In genomic region chr11:45917286-45917622, GRCh38 we compare ENCODE assay signal across 8 cellular contexts. TPM values are rescaled to one million over a fixed set of nuclear protein-coding genes. Genes with fewer than 3 reads are reported as not detected.
A peak's percentile ranks its signal among the peaks of the same experiment; 100 is the strongest.
DNase-seq lines count a peak whose midpoint lies in the region; ATAC-seq and TF ChIP-seq lines count a peak whose summit lies in the region.

No MANE protein-coding gene starts in this region.

- ATAC-seq in GM19023 (IDR thresholded peaks at IDR 0.05; ENCODE audit: unreplicated experiment) (peak; percentile 1), GM18868 (IDR thresholded peaks at IDR 0.05; ENCODE audit: unreplicated experiment) (no peak)

- peaks cover 13% of the 10 kb centered on the region for H4K20me1 ChIP-seq in osteoblast (ENCODE audit: insufficient read depth, low read length)

- TF ChIP-seq CTCF in NB4 (IDR thresholded peaks at IDR 0.05; ENCODE audit: low read depth, low read length), result no peak
- TF ChIP-seq CTCF in endodermal cell (conservative IDR thresholded peaks at IDR 0.05), result no peak
- no peak for TF ChIP-seq CTCF in osteoblast (IDR thresholded peaks at IDR 0.05; ENCODE audit: extremely low read depth, low read depth, low read length)

- H3K4me1 ChIP-seq in endodermal cell (ENCODE audit: control insufficient read depth, insufficient read depth, low read length), result peaks cover 2% of the 10 kb centered on the region
- H3K4me1 ChIP-seq in osteoblast (ENCODE audit: insufficient read depth, low read length), result peaks cover 11% of the 10 kb centered on the region

- peaks cover 20% of the 10 kb centered on the region for H3K79me2 ChIP-seq in osteoblast (ENCODE audit: insufficient read depth, low read length)

- peaks cover 22% of the 10 kb centered on the region for H3K4me1 Mint-ChIP-seq in endodermal cell

- peaks cover 24% of the 10 kb centered on the region for H3K36me3 ChIP-seq in endodermal cell (ENCODE audit: control insufficient read depth, insufficient read depth, low read length)
- peaks cover 20% of the 10 kb centered on the region for H3K36me3 ChIP-seq in osteoblast (ENCODE audit: insufficient read depth, low read length)

- peaks cover 8% of the 10 kb centered on the region for H3K27me3 Mint-ChIP-seq in endodermal cell (ENCODE audit: insufficient read depth)

- H2AFZ ChIP-seq in osteoblast (ENCODE audit: low read length), result peak overlapping the region; percentile 91

- 0 to 13% methylated on average over 8 to 16 of the region's 16 CpGs for WGBS in endodermal cell (ENCODE audit: insufficient coverage in 1 of 2, insufficient read length in 1 of 2), 2 experiments

- H3K36me3 Mint-ChIP-seq in endodermal cell (ENCODE audit: low read depth), result peaks cover 15% of the 10 kb centered on the region

- no peaks in the 10 kb centered on the region for H3K9me3 Mint-ChIP-seq in endodermal cell

- H3K4me3 Mint-ChIP-seq in endodermal cell, result peak overlapping the region; percentile 86

- peak overlapping the region; percentile 97 for H3K27ac Mint-ChIP-seq in endodermal cell

- DNase-seq in NB4 (ENCODE audit: low read depth), result no peak
- no peak for DNase-seq in endodermal cell
- peak; percentile 81 for DNase-seq in osteoblast (ENCODE audit: insufficient read length, low spot score, missing footprints)
- DNase-seq in HuH-7.5 (ENCODE audit: low spot score), result no peak
- no peak for DNase-seq in NCI-H2196 treated with DMSO at 0.1 percent for 48 hours (lab: John Stamatoyannopoulos, UW; ENCODE audit: unreplicated experiment)
- DNase-seq in GM03348 (ENCODE audit: low spot score), result no peak

- TF ChIP-seq POLR2A in NB4 (IDR thresholded peaks at IDR 0.05; ENCODE audit: extremely low read depth, insufficient read length), result no peak

- H3K4me3 ChIP-seq in NB4 (ENCODE audit: low read depth, low read length), result peak overlapping the region; percentile 90
- peak overlapping the region; percentile 99 for H3K4me3 ChIP-seq in endodermal cell (ENCODE audit: low read length)
- peak overlapping the region; percentile 100 for H3K4me3 ChIP-seq in osteoblast (ENCODE audit: insufficient read depth, low read length)

- H3K9ac ChIP-seq in endodermal cell (ENCODE audit: extremely low read depth, low read length, poor library complexity, severe bottlenecking), result peak overlapping the region; percentile 60

- H3K27ac ChIP-seq in endodermal cell (ENCODE audit: low read depth, low read length), result peak overlapping the region; percentile 77
- H3K27ac ChIP-seq in osteoblast (ENCODE audit: low read depth, low read length), result peak overlapping the region; percentile 84

- H3K27me3 ChIP-seq in endodermal cell (ENCODE audit: control insufficient read depth, insufficient read depth, low read length, poor library complexity, severe bottlenecking) (peaks cover 13% of the 10 kb centered on the region), osteoblast (ENCODE audit: insufficient read depth, low read length) (peaks cover 15% of the 10 kb centered on the region)

- no peaks in the 10 kb centered on the region for H3K9me3 ChIP-seq in endodermal cell (ENCODE audit: control insufficient read depth, low read length)
- no peaks in the 10 kb centered on the region for H3K9me3 ChIP-seq in osteoblast (ENCODE audit: low read depth, low read length)

- H3K4me2 ChIP-seq in osteoblast (ENCODE audit: insufficient read depth, low read length), result peak overlapping the region; percentile 98

RNA-seq across cellular contexts. Expression of gene PEX16, which starts 0.4 kb away (rescaled TPM):
- 10 to 100 TPM; 32.2 to 37.8 TPM for total RNA-seq in endodermal cell
- polyA plus RNA-seq in endodermal cell (2013, experiment 1 of 2), result 22.9 TPM
- polyA plus RNA-seq in endodermal cell (2013, experiment 2 of 2), result 18.8 TPM
- 27.4 and 28.6 TPM in 2 replicates for total RNA-seq in osteoblast

RNA-seq across cellular contexts. Expression of gene LARGE2, which starts 5.2 kb away (rescaled TPM):
- total RNA-seq in endodermal cell (10 to 100 TPM; 28.5 to 35.2 TPM), osteoblast (not detected in 2 replicates)
- polyA plus RNA-seq in endodermal cell (2013, experiment 1 of 2), result 15.0 TPM
- 6.5 TPM for polyA plus RNA-seq in endodermal cell (2013, experiment 2 of 2)

RNA-seq across cellular contexts. Expression of gene FREY1, which starts 10.2 kb away (rescaled TPM):
- 1 to 10 TPM; 1.1 to 1.5 TPM for total RNA-seq in endodermal cell
- polyA plus RNA-seq in endodermal cell (2013, experiment 1 of 2), result 1.2 TPM
- not detected for polyA plus RNA-seq in endodermal cell (2013, experiment 2 of 2)
- total RNA-seq in osteoblast, result 0.88 and 1.8 TPM in 2 replicates

RNA-seq across cellular contexts. Expression of gene MAPK8IP1, which starts 31.8 kb away (rescaled TPM):
- 10 to 100 TPM; 11.2 to 12.8 TPM for total RNA-seq in endodermal cell
- 23.9 TPM for polyA plus RNA-seq in endodermal cell (2013, experiment 1 of 2)
- 18.4 TPM for polyA plus RNA-seq in endodermal cell (2013, experiment 2 of 2)
- 8.0 and 9.7 TPM in 2 replicates for total RNA-seq in osteoblast

Comparison
In these comparisons a context has a peak if more than half of its experiments do, and no peak if none do; other contexts are left out.
1. RNA of gene LARGE2, which starts 5.2 kb away (total RNA-seq): 28.5 to 35.2 TPM in endodermal cell; not detected in osteoblast; every median in the first group is over 10 times any median in the second.
2. Peak in every context shown above with its lines, with median percentiles within 50 percentile points of each other: H3K4me3 ChIP-seq.